ENCODE assay signal across 8 cellular contexts in genomic region chr12:130761537-130762318, GRCh38. TPM values are rescaled to one million over a fixed set of nuclear protein-coding genes. Genes with fewer than 3 reads are reported as not detected.
A peak's percentile ranks its signal among the peaks of the same experiment; 100 is the strongest.
DNase-seq lines count a peak whose midpoint lies in the region; ATAC-seq and TF ChIP-seq lines count a peak whose summit lies in the region.

No MANE protein-coding gene starts in this region.

- H3K4me3 ChIP-seq in GM12865 (ENCODE audit: low read depth, low read length): peak overlapping the region; percentile 26

- ATAC-seq in HG03378 (IDR thresholded peaks at IDR 0.05; ENCODE audit: unreplicated experiment) (peak; percentile 42), Right ventricle myocardium superior (ENCODE audit: poor library complexity) (peak; percentile 69)

- DNase-seq in GM12865 (ENCODE audit: low read depth): peak; percentile 63
- peak; percentile 68 for DNase-seq in RPMI8226
- peak; percentile 16 for DNase-seq in activated gamma-delta T cell treated with anti-CD3 and anti-CD28 coated beads, Interleukin-2, amount 50 U/mL, for 16 hours (ENCODE audit: low read depth)
- no peak for DNase-seq in Right ventricle myocardium superior
- DNase-seq in retina: peak; percentile 75
- DNase-seq in mesenteric fat pad (ENCODE audit: low spot score): no peak

- intact Hi-C loops in Right ventricle myocardium superior (cut with DNase I): no loop called here

- TF ChIP-seq CTCF in 22Rv1 (IDR thresholded peaks at IDR 0.05) (peak; percentile 77), GM12865 (IDR thresholded peaks at IDR 0.05; ENCODE audit: insufficient read depth, low read depth, low read length, missing control alignments) (peak; percentile 70)

- H3K27ac ChIP-seq in 22Rv1: no peak overlapping the region

RNA-seq across cellular contexts. Expression of gene RIMBP2, which starts 45.6 kb away (rescaled TPM):
- total RNA-seq in Right ventricle myocardium superior (not detected), mesenteric fat pad (1.1 TPM)

Comparison
In these comparisons a context has a peak if more than half of its experiments do, and no peak if none do; other contexts are left out.
1. DNase-seq: peak in GM12865 (single experiment), RPMI8226 (single experiment), activated gamma-delta T cell treated with anti-CD3 and anti-CD28 coated beads, Interleukin-2, amount 50 U/mL, for 16 hours (single experiment) and retina (single experiment); none in Right ventricle myocardium superior (single experiment) and mesenteric fat pad (single experiment).